Comparison of ENCODE assay signal across 1 cellular context in genomic region chr19:2339644-2340310, GRCh38.
TF ChIP-seq lines count a peak whose summit lies in the region.

No MANE protein-coding gene starts in this region.

TF ChIP-seq in K562, 482 proteins besides CTCF, POLR2A, EP300 and RAD21:
- TF ChIP-seq MBD2 (IDR thresholded peaks at IDR 0.05; ENCODE audit: borderline replicate concordance, low read depth), result no peak
- TF ChIP-seq, protein P1, sequence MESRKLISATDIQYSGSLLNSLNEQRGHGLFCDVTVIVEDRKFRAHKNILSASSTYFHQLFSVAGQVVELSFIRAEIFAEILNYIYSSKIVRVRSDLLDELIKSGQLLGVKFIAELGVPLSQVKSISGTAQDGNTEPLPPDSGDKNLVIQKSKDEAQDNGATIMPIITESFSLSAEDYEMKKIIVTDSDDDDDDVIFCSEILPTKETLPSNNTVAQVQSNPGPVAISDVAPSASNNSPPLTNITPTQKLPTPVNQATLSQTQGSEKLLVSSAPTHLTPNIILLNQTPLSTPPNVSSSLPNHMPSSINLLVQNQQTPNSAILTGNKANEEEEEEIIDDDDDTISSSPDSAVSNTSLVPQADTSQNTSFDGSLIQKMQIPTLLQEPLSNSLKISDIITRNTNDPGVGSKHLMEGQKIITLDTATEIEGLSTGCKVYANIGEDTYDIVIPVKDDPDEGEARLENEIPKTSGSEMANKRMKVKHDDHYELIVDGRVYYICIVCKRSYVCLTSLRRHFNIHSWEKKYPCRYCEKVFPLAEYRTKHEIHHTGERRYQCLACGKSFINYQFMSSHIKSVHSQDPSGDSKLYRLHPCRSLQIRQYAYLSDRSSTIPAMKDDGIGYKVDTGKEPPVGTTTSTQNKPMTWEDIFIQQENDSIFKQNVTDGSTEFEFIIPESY (CRISPR knock-in tag; IDR thresholded peaks at IDR 0.05), result peak; percentile 58
- no peak for TF ChIP-seq MYC (IDR thresholded peaks at IDR 0.05; ENCODE audit: low read depth, low read length)
- TF ChIP-seq MYC (CRISPR knock-in tag; IDR thresholded peaks at IDR 0.05; ENCODE audit: borderline replicate concordance, low read depth), result no peak
- no peak for TF ChIP-seq TEAD2 (tag; IDR thresholded peaks at IDR 0.05)
- TF ChIP-seq CBX3 (IDR thresholded peaks at IDR 0.05; ENCODE audit: borderline replicate concordance in 1 of 2, low read length in 2 of 2), result no peak
- TF ChIP-seq E2F1 (CRISPR knock-in tag; IDR thresholded peaks at IDR 0.05), result no peak
- TF ChIP-seq TEAD4 (IDR thresholded peaks at IDR 0.05; ENCODE audit: low read length), result no peak
- no peak for TF ChIP-seq TEAD4 (CRISPR knock-in tag; IDR thresholded peaks at IDR 0.05; ENCODE audit: borderline replicate concordance)
TF ChIP-seq in K562: peak in this region for 1.
